8 cellular contexts compared by ENCODE assay signal in the genomic region with DNA sequence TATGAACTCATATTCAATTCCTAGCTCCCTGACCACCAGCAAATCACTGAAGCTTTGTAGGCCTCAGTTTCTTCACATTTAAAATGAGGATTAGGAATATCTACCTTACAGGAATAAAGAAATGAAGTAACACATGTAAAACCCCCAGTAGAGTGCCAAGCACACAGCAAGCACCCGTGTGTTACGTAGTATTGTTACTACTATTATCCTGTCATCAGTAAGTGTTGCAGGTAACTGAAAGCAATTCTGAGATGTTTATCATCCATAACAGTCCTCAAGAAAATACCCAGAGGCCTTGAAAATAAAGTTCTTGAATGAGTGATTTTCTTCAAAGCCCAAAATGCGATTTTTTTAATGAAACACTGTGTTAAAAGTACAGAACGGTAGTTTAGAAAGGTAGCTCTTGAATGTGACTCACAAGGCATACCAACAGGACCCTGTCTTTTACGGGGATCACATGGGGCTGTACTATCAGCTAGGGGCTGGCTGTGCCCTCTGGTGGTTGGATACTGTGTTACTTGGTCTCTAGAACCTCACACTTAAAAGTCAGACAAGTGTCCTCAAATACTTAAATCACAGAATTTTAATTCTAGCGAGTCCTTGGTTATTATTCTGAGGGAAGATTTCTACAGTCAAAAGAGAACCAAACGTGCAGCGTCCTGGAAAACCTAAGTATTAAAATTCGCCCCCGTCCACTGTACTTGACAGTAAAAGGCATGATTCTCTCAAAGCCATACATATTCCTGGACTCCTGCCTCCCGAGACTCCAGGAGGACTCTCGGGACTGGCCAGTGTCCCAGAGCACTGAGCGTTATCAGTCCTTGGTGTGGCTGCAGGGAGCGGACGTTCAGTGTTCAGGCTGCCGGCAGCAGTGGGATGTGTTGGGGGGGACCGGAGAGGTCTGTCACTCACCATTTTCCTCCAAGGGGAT. TPM values are rescaled to one million over a fixed set of nuclear protein-coding genes. Genes with fewer than 3 reads are reported as not detected.
A peak's percentile ranks its signal among the peaks of the same experiment; 100 is the strongest.
DNase-seq lines count a peak whose midpoint lies in the region; ATAC-seq, FAIRE-seq and TF ChIP-seq lines count a peak whose summit lies in the region.

No MANE protein-coding gene starts in this region.

- no peaks in the 10 kb centered on the region for H3K9me1 ChIP-seq in keratinocyte (ENCODE audit: control insufficient read depth, extremely low read depth, insufficient read depth, low read length)

- H2AFZ ChIP-seq in keratinocyte (ENCODE audit: control insufficient read depth, low read length): peak overlapping the region; percentile 99

- DNase-seq in A172 (ENCODE audit: low spot score) (peak; percentile 79), GM13976 (ENCODE audit: low spot score) (peak; percentile 82), NCI-H1694 treated with DMSO at 0.1 percent for 48 hours (lab: John Stamatoyannopoulos, UW) (peak; percentile 58), WERI-Rb-1 (peak; percentile 69), caudate nucleus (lab: John Stamatoyannopoulos, UW) (peak in 50 of 61 donors; percentile 4 to 87 (median 30)), keratinocyte (ENCODE audit: low read depth, low spot score) (no peak)
- peak; percentile 18 to 52 for DNase-seq in stimulated activated CD4-positive, alpha-beta T cell treated with anti-CD3 and anti-CD28 coated beads, Interleukin-1b, Interleukin-23, amount 100 ng/mL, for 1 hour (ENCODE audit: low read depth in 2 of 2)

- H3K79me2 ChIP-seq in keratinocyte (ENCODE audit: control insufficient read depth, insufficient read depth, low read length): peaks cover 38% of the 10 kb centered on the region

- no peaks in the 10 kb centered on the region for H4K20me1 ChIP-seq in keratinocyte (ENCODE audit: control insufficient read depth, extremely low read depth, insufficient read depth, low read length)

- peak overlapping the region; percentile 90 for H3K9ac ChIP-seq in keratinocyte (ENCODE audit: control insufficient read depth, extremely low read depth, insufficient read depth, low read length)

- dilution Hi-C loops in keratinocyte (cut with MboI; ENCODE audit: extremely low pct_ligation_motif_present, low sequenced_read_pairs): loop anchor here (25.0 kb wide), 1 partner anchor 135 kb away; no protein-coding TSS in a partner anchor

- peak overlapping the region; percentile 69 for H3K27ac ChIP-seq in WERI-Rb-1
- peak overlapping the region; percentile 93 for H3K27ac ChIP-seq in caudate nucleus (ENCODE audit: low read depth, low read length)
- peak overlapping the region; percentile 83 for H3K27ac ChIP-seq in keratinocyte (ENCODE audit: control insufficient read depth, insufficient read depth, low read length)

- peak; percentile 93 for ATAC-seq in HG02938 (IDR thresholded peaks at IDR 0.05; ENCODE audit: unreplicated experiment)

- in situ Hi-C loops in GM13976 (cut with MboI; ENCODE audit: low sequenced_read_pairs, unreplicated experiment): no loop called here

- H3K4me3 ChIP-seq in WERI-Rb-1 (ENCODE audit: low read depth, low read length): peak overlapping the region; percentile 93
- H3K4me3 ChIP-seq in keratinocyte (ENCODE audit: control insufficient read depth in 2 of 3, extremely low read depth in 1 of 3, insufficient read depth in 2 of 3, low read depth in 1 of 3, low read length in 3 of 3): peak overlapping the region; percentile 91 to 97 (median 97)

- no peaks in the 10 kb centered on the region for H3K9me3 ChIP-seq in WERI-Rb-1 (ENCODE audit: severe bottlenecking)
- H3K9me3 ChIP-seq in keratinocyte (ENCODE audit: control insufficient read depth, low read depth, low read length): no peaks in the 10 kb centered on the region

- H3K36me3 ChIP-seq in WERI-Rb-1 (peaks cover 3% of the 10 kb centered on the region), keratinocyte (ENCODE audit: control insufficient read depth in 2 of 2, extremely low read depth in 1 of 2, insufficient read depth in 2 of 2, low read length in 2 of 2) (peaks cover 2 to 3% of the 10 kb centered on the region in 2 experiments)

- FAIRE-seq in keratinocyte (lab: Jason Lieb, UNC): peak; percentile 83

- peak overlapping the region; percentile 98 for H3K4me2 ChIP-seq in keratinocyte (ENCODE audit: control insufficient read depth, extremely low read depth, insufficient read depth, low read depth, low read length)

- H3K27me3 ChIP-seq in WERI-Rb-1 (ENCODE audit: insufficient read depth, low read depth, severe bottlenecking): peaks cover 4% of the 10 kb centered on the region
- no peaks in the 10 kb centered on the region for H3K27me3 ChIP-seq in keratinocyte (ENCODE audit: control insufficient read depth, extremely low read depth, insufficient read depth, low read length)

- peaks cover 13% of the 10 kb centered on the region for H3K4me1 ChIP-seq in keratinocyte (ENCODE audit: control insufficient read depth, extremely low read depth, insufficient read depth, low read length)

- TF ChIP-seq CTCF in GM13976 (IDR thresholded peaks at IDR 0.05; ENCODE audit: borderline replicate concordance, control extremely low read depth, extremely low read depth, insufficient read depth, missing control alignments): peak; percentile 60
- peak; percentile 72 for TF ChIP-seq CTCF in WERI-Rb-1 (IDR thresholded peaks at IDR 0.05; ENCODE audit: low read depth, low read length)
- TF ChIP-seq CTCF in keratinocyte (optimal IDR thresholded peaks at IDR 0.05 in 1 of 3, IDR thresholded peaks at IDR 0.05 in 1 of 3, conservative IDR thresholded peaks at IDR 0.05 in 1 of 3; ENCODE audit: extremely low read depth in 1 of 3, insufficient read depth in 2 of 3, low read length in 3 of 3): peak; percentile 73 to 84 (median 74)

RNA-seq across cellular contexts. Expression of a gene that starts 0.7 kb away (rescaled TPM):
- 119 and 135 TPM in 2 replicates for total RNA-seq in A172 (2014; rRNA removed; shearing (Covaris generic))
- 50.2 to 67.0 TPM (median 60.7 TPM) in 3 replicates for polyA plus RNA-seq in keratinocyte
- polyA plus RNA-seq in keratinocyte (2011; ENCODE audit: low read depth): 47.3 TPM
- polyA plus RNA-seq in keratinocyte (2011; cell fraction: cytosol; rRNA removed): 38.4 and 41.6 TPM in 2 replicates
- 16.5 and 25.5 TPM in 2 replicates for polyA plus RNA-seq in keratinocyte (2011; cell fraction: nucleus; rRNA removed)
- polyA plus RNA-seq in keratinocyte (2012; ENCODE audit: low replicate concordance): 33.3 and 74.3 TPM in 2 replicates
- polyA minus RNA-seq in keratinocyte: 8.0 to 16.1 TPM (median 9.6 TPM) in 3 replicates
- polyA minus RNA-seq in keratinocyte (2011; cell fraction: cytosol; rRNA and poly(A)+ RNA removed): 42.8 TPM
- 6.8 and 10.2 TPM in 2 replicates for polyA minus RNA-seq in keratinocyte (2011; cell fraction: nucleus; rRNA and poly(A)+ RNA removed)

RNA-seq across cellular contexts. Expression of a gene that starts 19.8 kb away (rescaled TPM):
- total RNA-seq in A172 (2014; rRNA removed; shearing (Covaris generic)): 18.3 and 21.8 TPM in 2 replicates
- 12.8 to 17.1 TPM (median 13.5 TPM) in 3 replicates for polyA plus RNA-seq in keratinocyte
- 37.3 TPM for polyA plus RNA-seq in keratinocyte (2011; ENCODE audit: low read depth)
- 6.9 and 14.0 TPM in 2 replicates for polyA plus RNA-seq in keratinocyte (2011; cell fraction: cytosol; rRNA removed)
- polyA plus RNA-seq in keratinocyte (2011; cell fraction: nucleus; rRNA removed): 17.1 and 24.5 TPM in 2 replicates
- polyA plus RNA-seq in keratinocyte (2012; ENCODE audit: low replicate concordance): 13.5 and 17.0 TPM in 2 replicates
- polyA minus RNA-seq in keratinocyte: 8.2 to 27.8 TPM (median 19.3 TPM) in 3 replicates
- polyA minus RNA-seq in keratinocyte (2011; cell fraction: cytosol; rRNA and poly(A)+ RNA removed): 9.2 TPM
- 18.5 and 36.0 TPM in 2 replicates for polyA minus RNA-seq in keratinocyte (2011; cell fraction: nucleus; rRNA and poly(A)+ RNA removed)

RNA-seq across cellular contexts. Expression of a gene that starts 20.1 kb away (rescaled TPM):
- total RNA-seq in A172 (2014; rRNA removed; shearing (Covaris generic)): 1.2 and 3.1 TPM in 2 replicates
- polyA plus RNA-seq in keratinocyte: 2.0 to 21.9 TPM (median 13.0 TPM) in 3 replicates
- polyA plus RNA-seq in keratinocyte (2011; ENCODE audit: low read depth): 1.6 TPM
- polyA plus RNA-seq in keratinocyte (2011; cell fraction: cytosol; rRNA removed): 1.9 and 3.4 TPM in 2 replicates
- 1.0 and 1.9 TPM in 2 replicates for polyA plus RNA-seq in keratinocyte (2011; cell fraction: nucleus; rRNA removed)
- polyA plus RNA-seq in keratinocyte (2012; ENCODE audit: low replicate concordance): 17.5 and 21.5 TPM in 2 replicates
- 1.1 to 3.9 TPM (median 1.9 TPM) in 3 replicates for polyA minus RNA-seq in keratinocyte
- polyA minus RNA-seq in keratinocyte (2011; cell fraction: cytosol; rRNA and poly(A)+ RNA removed): not detected
- polyA minus RNA-seq in keratinocyte (2011; cell fraction: nucleus; rRNA and poly(A)+ RNA removed): 2.5 TPM in 1 of 2 replicates, not detected in the other

RNA-seq across cellular contexts. Expression of a gene that starts 46.2 kb away (rescaled TPM):
- total RNA-seq in A172 (2014; rRNA removed; shearing (Covaris generic)): 9.2 and 10.6 TPM in 2 replicates
- 23.0 to 31.4 TPM (median 27.6 TPM) in 3 replicates for polyA plus RNA-seq in keratinocyte
- 3.0 TPM for polyA plus RNA-seq in keratinocyte (2011; ENCODE audit: low read depth)
- polyA plus RNA-seq in keratinocyte (2011; cell fraction: cytosol; rRNA removed): 11.4 and 22.0 TPM in 2 replicates
- 30.2 and 35.6 TPM in 2 replicates for polyA plus RNA-seq in keratinocyte (2011; cell fraction: nucleus; rRNA removed)
- polyA plus RNA-seq in keratinocyte (2012; ENCODE audit: low replicate concordance): 4.7 and 29.6 TPM in 2 replicates
- 7.3 to 34.9 TPM (median 16.8 TPM) in 3 replicates for polyA minus RNA-seq in keratinocyte
- 9.6 TPM for polyA minus RNA-seq in keratinocyte (2011; cell fraction: cytosol; rRNA and poly(A)+ RNA removed)
- 21.1 and 44.8 TPM in 2 replicates for polyA minus RNA-seq in keratinocyte (2011; cell fraction: nucleus; rRNA and poly(A)+ RNA removed)
